Comparison of ENCODE assay signal across 2 cellular contexts in the genomic region with DNA sequence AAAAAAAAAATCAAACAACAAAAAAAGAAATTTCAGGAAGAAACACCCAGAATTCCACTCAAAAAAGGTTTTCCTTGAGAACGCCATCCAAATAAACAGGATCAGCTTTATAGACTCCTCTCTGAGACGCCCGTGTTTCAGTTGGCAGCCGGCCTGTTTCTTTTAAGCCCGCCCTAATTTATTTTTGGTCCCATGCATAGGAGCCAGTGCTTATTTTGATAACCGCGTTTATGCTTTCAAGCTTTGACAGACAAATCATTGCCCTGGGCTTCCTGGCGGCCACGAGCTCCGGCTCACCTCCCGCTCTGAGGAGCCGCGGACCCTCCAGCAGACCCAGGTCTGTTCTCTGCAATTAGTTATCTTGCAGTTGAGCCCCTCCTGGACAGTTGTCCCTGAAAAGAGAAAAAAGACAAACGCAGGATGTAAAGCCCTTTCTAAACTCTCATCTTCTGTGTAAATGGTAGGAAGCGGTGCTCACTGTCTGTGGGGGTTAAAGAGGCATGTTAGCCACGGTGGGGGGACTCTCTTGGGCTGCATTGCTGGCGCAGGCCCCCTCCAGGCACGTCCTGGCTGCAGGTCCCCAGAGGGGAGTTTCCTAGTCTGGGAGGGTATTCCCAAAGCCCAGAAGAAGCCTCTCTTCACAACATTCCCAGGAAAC.
TF ChIP-seq lines count a peak whose summit lies in the region.

No MANE protein-coding gene starts in this region.

TF ChIP-seq in GM23338, 12 proteins besides CTCF, POLR2A, EP300 and RAD21:
- TF ChIP-seq NANOG (IDR thresholded peaks at IDR 0.05; ENCODE audit: borderline replicate concordance) (no peak), EZH2 (IDR thresholded peaks at IDR 0.05; ENCODE audit: low read depth, unreplicated experiment) (no peak), EZH2phosphoT487 (IDR thresholded peaks at IDR 0.05; ENCODE audit: unreplicated experiment) (no peak), JUNB (IDR thresholded peaks at IDR 0.05; ENCODE audit: unreplicated experiment) (no peak), CREB1 (CRISPR knock-in tag; IDR thresholded peaks at IDR 0.05; ENCODE audit: low read depth) (no peak)
- TF ChIP-seq, protein P1, sequence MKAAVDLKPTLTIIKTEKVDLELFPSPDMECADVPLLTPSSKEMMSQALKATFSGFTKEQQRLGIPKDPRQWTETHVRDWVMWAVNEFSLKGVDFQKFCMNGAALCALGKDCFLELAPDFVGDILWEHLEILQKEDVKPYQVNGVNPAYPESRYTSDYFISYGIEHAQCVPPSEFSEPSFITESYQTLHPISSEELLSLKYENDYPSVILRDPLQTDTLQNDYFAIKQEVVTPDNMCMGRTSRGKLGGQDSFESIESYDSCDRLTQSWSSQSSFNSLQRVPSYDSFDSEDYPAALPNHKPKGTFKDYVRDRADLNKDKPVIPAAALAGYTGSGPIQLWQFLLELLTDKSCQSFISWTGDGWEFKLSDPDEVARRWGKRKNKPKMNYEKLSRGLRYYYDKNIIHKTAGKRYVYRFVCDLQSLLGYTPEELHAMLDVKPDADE (IDR thresholded peaks at IDR 0.05) = no peak
- TF ChIP-seq, protein P2, sequence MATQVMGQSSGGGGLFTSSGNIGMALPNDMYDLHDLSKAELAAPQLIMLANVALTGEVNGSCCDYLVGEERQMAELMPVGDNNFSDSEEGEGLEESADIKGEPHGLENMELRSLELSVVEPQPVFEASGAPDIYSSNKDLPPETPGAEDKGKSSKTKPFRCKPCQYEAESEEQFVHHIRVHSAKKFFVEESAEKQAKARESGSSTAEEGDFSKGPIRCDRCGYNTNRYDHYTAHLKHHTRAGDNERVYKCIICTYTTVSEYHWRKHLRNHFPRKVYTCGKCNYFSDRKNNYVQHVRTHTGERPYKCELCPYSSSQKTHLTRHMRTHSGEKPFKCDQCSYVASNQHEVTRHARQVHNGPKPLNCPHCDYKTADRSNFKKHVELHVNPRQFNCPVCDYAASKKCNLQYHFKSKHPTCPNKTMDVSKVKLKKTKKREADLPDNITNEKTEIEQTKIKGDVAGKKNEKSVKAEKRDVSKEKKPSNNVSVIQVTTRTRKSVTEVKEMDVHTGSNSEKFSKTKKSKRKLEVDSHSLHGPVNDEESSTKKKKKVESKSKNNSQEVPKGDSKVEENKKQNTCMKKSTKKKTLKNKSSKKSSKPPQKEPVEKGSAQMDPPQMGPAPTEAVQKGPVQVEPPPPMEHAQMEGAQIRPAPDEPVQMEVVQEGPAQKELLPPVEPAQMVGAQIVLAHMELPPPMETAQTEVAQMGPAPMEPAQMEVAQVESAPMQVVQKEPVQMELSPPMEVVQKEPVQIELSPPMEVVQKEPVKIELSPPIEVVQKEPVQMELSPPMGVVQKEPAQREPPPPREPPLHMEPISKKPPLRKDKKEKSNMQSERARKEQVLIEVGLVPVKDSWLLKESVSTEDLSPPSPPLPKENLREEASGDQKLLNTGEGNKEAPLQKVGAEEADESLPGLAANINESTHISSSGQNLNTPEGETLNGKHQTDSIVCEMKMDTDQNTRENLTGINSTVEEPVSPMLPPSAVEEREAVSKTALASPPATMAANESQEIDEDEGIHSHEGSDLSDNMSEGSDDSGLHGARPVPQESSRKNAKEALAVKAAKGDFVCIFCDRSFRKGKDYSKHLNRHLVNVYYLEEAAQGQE (IDR thresholded peaks at IDR 0.05; ENCODE audit: unreplicated experiment) = no peak

TF ChIP-seq in HepG2, 621 proteins besides CTCF, POLR2A, EP300 and RAD21:
- TF ChIP-seq, protein P3, sequence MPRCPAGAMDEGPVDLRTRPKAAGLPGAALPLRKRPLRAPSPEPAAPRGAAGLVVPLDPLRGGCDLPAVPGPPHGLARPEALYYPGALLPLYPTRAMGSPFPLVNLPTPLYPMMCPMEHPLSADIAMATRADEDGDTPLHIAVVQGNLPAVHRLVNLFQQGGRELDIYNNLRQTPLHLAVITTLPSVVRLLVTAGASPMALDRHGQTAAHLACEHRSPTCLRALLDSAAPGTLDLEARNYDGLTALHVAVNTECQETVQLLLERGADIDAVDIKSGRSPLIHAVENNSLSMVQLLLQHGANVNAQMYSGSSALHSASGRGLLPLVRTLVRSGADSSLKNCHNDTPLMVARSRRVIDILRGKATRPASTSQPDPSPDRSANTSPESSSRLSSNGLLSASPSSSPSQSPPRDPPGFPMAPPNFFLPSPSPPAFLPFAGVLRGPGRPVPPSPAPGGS (CRISPR knock-in tag; IDR thresholded peaks at IDR 0.05) = no peak
- TF ChIP-seq ZKSCAN8 (CRISPR knock-in tag; IDR thresholded peaks at IDR 0.05; ENCODE audit: borderline replicate concordance) (no peak), RBM39 (IDR thresholded peaks at IDR 0.05; ENCODE audit: low read depth, low read length, poor library complexity, severe bottlenecking) (no peak), ZNF264 (CRISPR knock-in tag; IDR thresholded peaks at IDR 0.05) (no peak), CBX2 (IDR thresholded peaks at IDR 0.05; ENCODE audit: low read depth, low read length) (no peak), CBX2 (CRISPR knock-in tag; IDR thresholded peaks at IDR 0.05; ENCODE audit: low read depth) (no peak), SCMH1 (CRISPR knock-in tag; IDR thresholded peaks at IDR 0.05; ENCODE audit: borderline replicate concordance) (no peak)
- TF ChIP-seq, protein P4, sequence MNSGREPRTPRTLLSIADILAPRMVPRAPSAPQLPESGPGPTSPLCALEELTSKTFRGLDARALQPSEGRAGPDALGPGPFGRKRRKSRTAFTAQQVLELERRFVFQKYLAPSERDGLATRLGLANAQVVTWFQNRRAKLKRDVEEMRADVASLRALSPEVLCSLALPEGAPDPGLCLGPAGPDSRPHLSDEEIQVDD (CRISPR knock-in tag; IDR thresholded peaks at IDR 0.05; ENCODE audit: borderline replicate concordance) = no peak
